ENCODE assay signal across 1 cellular context in the genomic region with DNA sequence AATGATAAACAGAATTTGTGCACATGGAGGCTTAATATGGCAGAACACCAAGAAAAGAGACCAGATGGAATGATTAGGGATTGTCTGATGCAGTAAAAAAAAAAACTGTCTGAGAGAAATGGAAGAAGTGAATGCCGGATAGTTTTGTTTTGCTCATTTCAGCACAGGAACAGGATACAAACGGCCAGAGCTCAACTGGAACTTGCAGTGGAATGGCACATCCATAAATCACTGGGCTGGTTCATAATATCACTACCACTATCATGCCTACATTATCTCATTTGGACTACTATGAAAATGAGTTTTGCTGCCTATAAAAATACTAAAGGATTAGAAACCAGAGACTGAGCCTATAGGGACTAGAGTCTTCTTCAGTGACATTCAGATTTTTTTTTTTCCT.
TF ChIP-seq lines count a peak whose summit lies in the region.

No MANE protein-coding gene starts in this region.

TF ChIP-seq in endothelial cell of umbilical vein, 7 proteins besides CTCF, POLR2A, EP300 and RAD21 (continued from another document):
- TF ChIP-seq POLR2AphosphoS5 (IDR thresholded peaks at IDR 0.05; ENCODE audit: insufficient read depth, low read depth, low read length): no peak
- TF ChIP-seq, protein P1, sequence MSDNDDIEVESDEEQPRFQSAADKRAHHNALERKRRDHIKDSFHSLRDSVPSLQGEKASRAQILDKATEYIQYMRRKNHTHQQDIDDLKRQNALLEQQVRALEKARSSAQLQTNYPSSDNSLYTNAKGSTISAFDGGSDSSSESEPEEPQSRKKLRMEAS (IDR thresholded peaks at IDR 0.05; ENCODE audit: insufficient read depth, insufficient read length): no peak
- TF ChIP-seq GATA2 (IDR thresholded peaks at IDR 0.05; ENCODE audit: insufficient read depth, insufficient read length, low read depth, low read length): no peak
- TF ChIP-seq JUN (IDR thresholded peaks at IDR 0.05; ENCODE audit: borderline replicate concordance, insufficient read depth, insufficient read length, low read depth): no peak
- TF ChIP-seq FOS (IDR thresholded peaks at IDR 0.05; ENCODE audit: borderline replicate concordance, insufficient read depth, low read length): no peak
- no peak for TF ChIP-seq MYC (IDR thresholded peaks at IDR 0.05; ENCODE audit: low read depth, low read length)
